12 cellular contexts compared by ENCODE assay signal in genomic region chr12:53502983-53503728, GRCh38. TPM values are rescaled to one million over a fixed set of nuclear protein-coding genes. Genes with fewer than 3 reads are reported as not detected.
DNase-seq lines count a peak whose midpoint lies in the region; ATAC-seq, FAIRE-seq and TF ChIP-seq lines count a peak whose summit lies in the region.
"Had no signal": no experiment of that assay in that cellular context is flagged by ENCODE, and none has a peak within 500 bp of the region (broad histone marks: within the 10 kb centered on the region; RNA-seq: fewer than 3 reads in every experiment).

No MANE protein-coding gene starts in this region.

- H3K9me3 Mint-ChIP-seq in astrocyte (ENCODE audit: unreplicated experiment), result no peaks in the 10 kb centered on the region
- H3K9me3 Mint-ChIP-seq in naive thymus-derived CD4-positive, alpha-beta T cell, result peaks cover 0 to 1% (median 0%) of the 10 kb centered on the region in 11 donors
- H3K9me3 Mint-ChIP-seq: CD8-positive, alpha-beta T cell had no signal

- H3K9ac ChIP-seq in astrocyte (ENCODE audit: low read length) (no peak overlapping the region), trophoblast cell (ENCODE audit: low read length) (no peak overlapping the region)

- H3K4me1 ChIP-seq in right atrium auricular region (peaks cover 0 to 34% of the 10 kb centered on the region in 2 donors), astrocyte (ENCODE audit: insufficient read depth, low read length) (peaks cover 49% of the 10 kb centered on the region), trophoblast cell (ENCODE audit: control insufficient read depth in 1 of 2, insufficient read depth in 2 of 2, low read length in 2 of 2) (peaks cover 16 to 22% of the 10 kb centered on the region in 2 experiments)
- peaks cover 20 to 26% of the 10 kb centered on the region in 2 donors for H3K4me1 ChIP-seq in naive thymus-derived CD4-positive, alpha-beta T cell (ENCODE audit: control insufficient read depth in 2 of 2, insufficient read depth in 2 of 2, low read length in 2 of 2)

- H3K18ac ChIP-seq in trophoblast cell (ENCODE audit: low read length), result no peak overlapping the region

- H3K4me3 ChIP-seq in right atrium auricular region (no peak overlapping the region), astrocyte (ENCODE audit: insufficient read depth, low read depth, low read length) (no peak overlapping the region), trophoblast cell (ENCODE audit: low read depth, low read length) (no peak overlapping the region)
- H3K4me3 ChIP-seq in naive thymus-derived CD4-positive, alpha-beta T cell (ENCODE audit: low read length), result no peak overlapping the region

- POLR2A ChIA-PET in naive thymus-derived CD4-positive, alpha-beta T cell (lab: Charles Lee), result interaction anchor here (0.7 to 5.9 kb wide), 7 partner anchors 11 to 158 kb away, joined by 3 to 47 read pairs (median 4); partner anchors contain the start of gene PRR13

- TF ChIP-seq CTCF in right atrium auricular region (IDR thresholded peaks at IDR 0.05), result no peak
- TF ChIP-seq CTCF in astrocyte (IDR thresholded peaks at IDR 0.05; ENCODE audit: insufficient read depth, low read depth, low read length), result no peak

- no peak for FAIRE-seq in astrocyte (lab: Jason Lieb, UNC)
- FAIRE-seq: GM19239 had no signal

- peaks cover 6% of the 10 kb centered on the region for H4K20me1 ChIP-seq in astrocyte (ENCODE audit: insufficient read depth, low read length)

- H3K14ac ChIP-seq in trophoblast cell (ENCODE audit: low read length), result no peak overlapping the region

- intact Hi-C loops in Right ventricle myocardium superior (cut with DNase I), result loop anchor here (10.0 kb wide), 1 partner anchor 178 kb away; the partner anchor contains the start of gene AAAS
- intact Hi-C loops in naive thymus-derived CD4-positive, alpha-beta T cell (cut with micrococcal nuclease), result loop anchor here (5.0 to 10.0 kb wide), 2 partner anchors 281 to 448 kb away; partner anchors contain the start of gene TNS2 (in 1 of the 2)

- H3K27me3 ChIP-seq in right atrium auricular region (no peaks in the 10 kb centered on the region), astrocyte (ENCODE audit: insufficient read depth, low read length) (no peaks in the 10 kb centered on the region), trophoblast cell (ENCODE audit: insufficient read depth, low read length) (no peaks in the 10 kb centered on the region)
- no peaks in the 10 kb centered on the region for H3K27me3 ChIP-seq in naive thymus-derived CD4-positive, alpha-beta T cell (ENCODE audit: control insufficient read depth in 2 of 2, insufficient read depth in 2 of 2, low read length in 2 of 2)

- WGBS in trophoblast cell (ENCODE audit: extremely low coverage, insufficient coverage, insufficient read length), result no CpG with 5 or more reads among the region's 10 CpGs

- H3K36me3 Mint-ChIP-seq in astrocyte (ENCODE audit: low read depth, unreplicated experiment), result peaks cover 9% of the 10 kb centered on the region
- H3K36me3 Mint-ChIP-seq in naive thymus-derived CD4-positive, alpha-beta T cell, result peaks cover 0 to 14% (median 0%) of the 10 kb centered on the region in 5 donors

- CTCF ChIA-PET in naive thymus-derived CD4-positive, alpha-beta T cell (lab: Charles Lee), result interaction anchor here (1.1 to 1.4 kb wide), 3 partner anchors 9 to 54 kb away, joined by 3 to 5 read pairs (median 4); no protein-coding TSS in a partner anchor

- H3K9me3 ChIP-seq in right atrium auricular region, result no peaks in the 10 kb centered on the region
- H3K9me3 ChIP-seq in astrocyte (ENCODE audit: insufficient read depth, low read depth, low read length), result no peaks in the 10 kb centered on the region
- no peaks in the 10 kb centered on the region for H3K9me3 ChIP-seq in naive thymus-derived CD4-positive, alpha-beta T cell (ENCODE audit: control insufficient read depth in 2 of 3, low read length in 3 of 3)
- H3K9me3 ChIP-seq in trophoblast cell (ENCODE audit: insufficient read depth, low read depth, low read length), result peaks cover 5% of the 10 kb centered on the region

- H3K27ac ChIP-seq in right atrium auricular region (peak overlapping the region; percentile 98), astrocyte (ENCODE audit: low read depth, low read length) (no peak overlapping the region), trophoblast cell (ENCODE audit: low read depth, low read length) (no peak overlapping the region)
- H3K27ac ChIP-seq in naive thymus-derived CD4-positive, alpha-beta T cell (ENCODE audit: low read depth, low read length), result peak overlapping the region; percentile 16

- H3K4me3 Mint-ChIP-seq in astrocyte (ENCODE audit: unreplicated experiment), result peak overlapping the region; percentile 14
- peak overlapping the region in 5 of 10 donors; percentile 9 to 34 (median 16) for H3K4me3 Mint-ChIP-seq in naive thymus-derived CD4-positive, alpha-beta T cell

- H3K27ac Mint-ChIP-seq in astrocyte (ENCODE audit: unreplicated experiment), result peak overlapping the region; percentile 53
- H3K27ac Mint-ChIP-seq in naive thymus-derived CD4-positive, alpha-beta T cell, result peak overlapping the region in 5 of 9 donors; percentile 12 to 74 (median 60)
- H3K27ac Mint-ChIP-seq: CD8-positive, alpha-beta T cell had no signal

- H3K4me2 ChIP-seq in astrocyte (ENCODE audit: low read length) (no peak overlapping the region), trophoblast cell (ENCODE audit: low read length) (no peak overlapping the region)

- H4K91ac ChIP-seq in trophoblast cell (ENCODE audit: low read depth, low read length), result no peak overlapping the region

- no peak overlapping the region for H2BK12ac ChIP-seq in trophoblast cell (ENCODE audit: low read length)

- no peaks in the 10 kb centered on the region for H3K27me3 Mint-ChIP-seq in astrocyte (ENCODE audit: low read depth, unreplicated experiment)
- H3K27me3 Mint-ChIP-seq in naive thymus-derived CD4-positive, alpha-beta T cell, result no peaks in the 10 kb centered on the region

- H3K79me1 ChIP-seq in trophoblast cell (ENCODE audit: low read length), result peaks cover 19% of the 10 kb centered on the region

- no peak overlapping the region for H3K4ac ChIP-seq in trophoblast cell (ENCODE audit: low read depth, low read length)

- no peak overlapping the region for H2BK120ac ChIP-seq in trophoblast cell (ENCODE audit: insufficient read depth, low read length, poor library complexity)

- H4K8ac ChIP-seq in trophoblast cell (ENCODE audit: low read depth, low read length), result no peak overlapping the region

- peaks cover 22% of the 10 kb centered on the region for H3K4me1 Mint-ChIP-seq in astrocyte (ENCODE audit: low read depth, unreplicated experiment)
- peaks cover 15 to 38% (median 28%) of the 10 kb centered on the region in 7 donors for H3K4me1 Mint-ChIP-seq in naive thymus-derived CD4-positive, alpha-beta T cell

- H3K23ac ChIP-seq in trophoblast cell (ENCODE audit: low read length), result no peak overlapping the region

- H2AK5ac ChIP-seq in trophoblast cell (ENCODE audit: low read length), result no peak overlapping the region

- no peak for ATAC-seq in Right ventricle myocardium superior (ENCODE audit: poor library complexity)
- no peak for ATAC-seq in naive thymus-derived CD4-positive, alpha-beta T cell
- ATAC-seq in GM19351 (IDR thresholded peaks at IDR 0.05; ENCODE audit: unreplicated experiment), result no peak
- ATAC-seq in GM21381 (IDR thresholded peaks at IDR 0.05; ENCODE audit: unreplicated experiment), result no peak
- no peak for ATAC-seq in GM18517 (IDR thresholded peaks at IDR 0.05; ENCODE audit: unreplicated experiment)
- ATAC-seq: CD8-positive, alpha-beta T cell had no signal

- no peak overlapping the region for H2BK5ac ChIP-seq in trophoblast cell (ENCODE audit: low read depth, low read length, poor library complexity)

- H3K79me2 ChIP-seq in astrocyte (ENCODE audit: insufficient read depth, low read length), result peaks cover 37% of the 10 kb centered on the region
- H3K79me2 ChIP-seq in trophoblast cell (ENCODE audit: control insufficient read depth, insufficient read depth, low read length, poor library complexity), result peaks cover 8% of the 10 kb centered on the region

- H3K36me3 ChIP-seq in right atrium auricular region (peaks cover 23% of the 10 kb centered on the region), astrocyte (ENCODE audit: insufficient read depth, low read length) (peaks cover 6% of the 10 kb centered on the region), trophoblast cell (ENCODE audit: control insufficient read depth in 1 of 2, insufficient read depth in 2 of 2, low read length in 2 of 2) (peaks cover 37 to 47% of the 10 kb centered on the region in 2 experiments)
- peaks cover 0 to 40% (median 0%) of the 10 kb centered on the region in 3 experiments for H3K36me3 ChIP-seq in naive thymus-derived CD4-positive, alpha-beta T cell (ENCODE audit: control insufficient read depth in 2 of 3, insufficient read depth in 3 of 3, low read length in 3 of 3)

- H4K12ac ChIP-seq in trophoblast cell (ENCODE audit: low read depth, low read length), result no peak overlapping the region

- H2AFZ ChIP-seq in astrocyte (ENCODE audit: low read depth, low read length) (no peak overlapping the region), trophoblast cell (ENCODE audit: insufficient read depth, low read length, poor library complexity) (no peak overlapping the region)

- DNase-seq in right atrium auricular region (ENCODE audit: low spot score) (no peak), Right ventricle myocardium superior (no peak), astrocyte (ENCODE audit: low read depth) (no peak), trophoblast cell (no peak)
- DNase-seq in naive thymus-derived CD4-positive, alpha-beta T cell, result no peak
- DNase-seq: CD8-positive, alpha-beta T cell; NCI-H526 treated with DMSO at 0.1 percent for 48 hours had no signal

RNA-seq across cellular contexts. Expression of gene TARBP2, which starts 2.1 kb away (rescaled TPM):
- total RNA-seq in right atrium auricular region (10 to 100 TPM; 11.1 to 18.9 TPM), Right ventricle myocardium superior (10.8 TPM), astrocyte (40.4 and 51.1 TPM in 2 replicates)
- 10 to 100 TPM; 25.1 to 45.2 (median 40.7) TPM for total RNA-seq in naive thymus-derived CD4-positive, alpha-beta T cell
- 10 to 100 TPM; 30.9 to 34.2 TPM for polyA plus RNA-seq in naive thymus-derived CD4-positive, alpha-beta T cell
- polyA plus RNA-seq in trophoblast cell (2013), result 27.8 and 29.3 TPM in 2 replicates

RNA-seq across cellular contexts. Expression of gene MAP3K12, which starts 3.9 kb away (rescaled TPM):
- 1 to 10 TPM; 2.6 to 9.8 TPM for total RNA-seq in right atrium auricular region
- 5.5 TPM for total RNA-seq in Right ventricle myocardium superior
- total RNA-seq in astrocyte, result 11.1 and 13.1 TPM in 2 replicates
- 10 to 100 TPM; 21.8 to 29.7 (median 23.0) TPM for total RNA-seq in naive thymus-derived CD4-positive, alpha-beta T cell
- 1 to 10 TPM; 4.9 to 6.6 TPM for polyA plus RNA-seq in naive thymus-derived CD4-positive, alpha-beta T cell
- 5.5 and 5.8 TPM in 2 replicates for polyA plus RNA-seq in trophoblast cell (2013)

RNA-seq across cellular contexts. Expression of gene NPFF, which starts 4.1 kb away (rescaled TPM):
- not detected for total RNA-seq in right atrium auricular region
- not detected for total RNA-seq in Right ventricle myocardium superior
- total RNA-seq in astrocyte, result 0.82 TPM in 1 of 2 replicates, not detected in the other
- total RNA-seq in naive thymus-derived CD4-positive, alpha-beta T cell, result not detected
- polyA plus RNA-seq in naive thymus-derived CD4-positive, alpha-beta T cell, result not detected
- 0.18 and 0.23 TPM in 2 replicates for polyA plus RNA-seq in trophoblast cell (2013)
- total RNA-seq: CD8-positive, alpha-beta T cell; lower leg skin had no signal

RNA-seq across cellular contexts. Expression of gene PCBP2, which starts 51.3 kb away (rescaled TPM):
- total RNA-seq in right atrium auricular region (100 to 1,000 TPM; 288 to 378 TPM), Right ventricle myocardium superior (503 TPM), astrocyte (708 and 733 TPM in 2 replicates)
- total RNA-seq in naive thymus-derived CD4-positive, alpha-beta T cell, result 1,000 to 10,000 TPM in 2 of 5 experiments, 100 to 1,000 TPM in 3; 737 to 1,110 (median 928) TPM
- polyA plus RNA-seq in naive thymus-derived CD4-positive, alpha-beta T cell, result 100 to 1,000 TPM; 148 to 158 TPM
- polyA plus RNA-seq in trophoblast cell (2013), result 585 and 609 TPM in 2 replicates

Comparison
In these comparisons a context has a peak if more than half of its experiments do, and no peak if none do; other contexts are left out.
1. H3K27ac ChIP-seq: peak in right atrium auricular region (2 of 2) and naive thymus-derived CD4-positive, alpha-beta T cell (single experiment); none in astrocyte (single experiment) and trophoblast cell (single experiment).